ENCODE assay signal across 8 cellular contexts in genomic region chr1:21937372-21938121, GRCh38. TPM values are rescaled to one million over a fixed set of nuclear protein-coding genes. Genes with fewer than 3 reads are reported as not detected.
DNase-seq lines count a peak whose midpoint lies in the region; ATAC-seq and TF ChIP-seq lines count a peak whose summit lies in the region.

No MANE protein-coding gene starts in this region.

- CTCF ChIA-PET in CD4-positive, alpha-beta T cell (lab: Charles Lee) = no interaction called here
- CTCF ChIA-PET in activated CD4-positive, alpha-beta T cell treated with anti-CD3 and anti-CD28 coated beads, Interleukin-2, amount 10 ng/mL, durations not matched to agents 7 days and 5 days (lab: Charles Lee) = no interaction called here

- H3K79me2 ChIP-seq in H9 (ENCODE audit: insufficient read depth, low read length) = peaks cover 2% of the 10 kb centered on the region; the same call in 1 of the 2 replicates

- peak overlapping the region; percentile 37; the same call in 1 of the 2 replicates for H3K14ac ChIP-seq in H9 (ENCODE audit: insufficient read depth, low read length)

- peak overlapping the region; percentile 29 for H3K18ac ChIP-seq in H9 (ENCODE audit: insufficient read length, low read depth, low read length)

- no peak overlapping the region for H3K23ac ChIP-seq in H9 (ENCODE audit: insufficient read length, low read depth, low read length)

- no peak overlapping the region for H4K8ac ChIP-seq in H9 (replicated peaks; ENCODE audit: insufficient read length, low read depth, low read length)

- H3K4ac ChIP-seq in H9 (ENCODE audit: low read depth, low read length) = no peak overlapping the region

- no peak overlapping the region for H2BK5ac ChIP-seq in H9 (ENCODE audit: insufficient read length, low read length)

- no peaks in the 10 kb centered on the region for H3K36me3 Mint-ChIP-seq in CD4-positive, alpha-beta T cell (ENCODE audit: low read depth)
- peaks cover 0 to 3% (median 0%) of the 10 kb centered on the region in 3 experiments; a peak in 2 of 7 replicates for H3K36me3 Mint-ChIP-seq in H9 (ENCODE audit: insufficient read depth in 1 of 3, low read depth in 3 of 3)
- H3K36me3 Mint-ChIP-seq in activated CD4-positive, alpha-beta T cell treated with anti-CD3 and anti-CD28 coated beads, Interleukin-2, amount 10 ng/mL, durations not matched to agents 7 days and 5 days (ENCODE audit: low read depth) = peaks cover 3% of the 10 kb centered on the region

- peak overlapping the region; percentile 90 for H3K4me3 Mint-ChIP-seq in CD4-positive, alpha-beta T cell
- peak overlapping the region; percentile 64 to 79 for H3K4me3 Mint-ChIP-seq in H9
- H3K4me3 Mint-ChIP-seq in activated CD4-positive, alpha-beta T cell treated with anti-CD3 and anti-CD28 coated beads, Interleukin-2, amount 10 ng/mL, durations not matched to agents 7 days and 5 days = peak overlapping the region; percentile 78

- ATAC-seq in CD4-positive, alpha-beta T cell (ENCODE audit: poor library complexity) = peak; percentile 82
- ATAC-seq in left colon (peak; percentile 70), HG02938 (IDR thresholded peaks at IDR 0.05; ENCODE audit: unreplicated experiment) (no peak)

- whole genome bisulfite sequencing in H9 (ENCODE audit: extremely low coverage, insufficient read length, low lambda C conversion rate) = no CpG with 5 or more reads among the region's 69 CpGs

- no peaks in the 10 kb centered on the region for H4K20me1 ChIP-seq in H9 (ENCODE audit: control insufficient read depth, insufficient read depth, insufficient read length)

- peaks cover 27% of the 10 kb centered on the region for H3K4me1 Mint-ChIP-seq in CD4-positive, alpha-beta T cell (ENCODE audit: low read depth)
- H3K4me1 Mint-ChIP-seq in H9 = peaks cover 58 to 65% of the 10 kb centered on the region in 2 experiments
- H3K4me1 Mint-ChIP-seq in activated CD4-positive, alpha-beta T cell treated with anti-CD3 and anti-CD28 coated beads, Interleukin-2, amount 10 ng/mL, durations not matched to agents 7 days and 5 days = peaks cover 11% of the 10 kb centered on the region

- H2BK15ac ChIP-seq in H9 (ENCODE audit: low read depth, low read length) = no peak overlapping the region

- DNase-seq in CD4-positive, alpha-beta T cell = peak; percentile 35 to 75 (median 60)
- DNase-seq in H9 = peak; percentile 84
- peak; percentile 88 for DNase-seq in NCI-H2196 (lab: John Stamatoyannopoulos, UW; ENCODE audit: unreplicated experiment)
- peak; percentile 54 for DNase-seq in activated CD4-positive, alpha-beta T cell treated with anti-CD3 and anti-CD28 coated beads, Interleukin-2, amount 10 ng/mL, durations not matched to agents 7 days and 5 days
- DNase-seq in dedifferentiated amniotic fluid mesenchymal stem cell (ENCODE audit: extremely low spot score) = peak; percentile 51
- DNase-seq in left colon = peak; percentile 78 to 86
- peak; percentile 58 to 59 for DNase-seq in stimulated activated CD4-positive, alpha-beta T cell treated with anti-CD3 and anti-CD28 coated beads, Interleukin-15, amount 100 ng/mL, for 1 hour (ENCODE audit: low read depth in 1 of 2, low spot score in 1 of 2)

- peak overlapping the region; percentile 48 for H3K27ac Mint-ChIP-seq in CD4-positive, alpha-beta T cell
- H3K27ac Mint-ChIP-seq in H9 = peak overlapping the region; percentile 2 to 78 (median 42); a peak in 6 of 7 replicates
- peak overlapping the region; percentile 39 for H3K27ac Mint-ChIP-seq in activated CD4-positive, alpha-beta T cell treated with anti-CD3 and anti-CD28 coated beads, Interleukin-2, amount 10 ng/mL, durations not matched to agents 7 days and 5 days

- H3K27me3 ChIP-seq in CD4-positive, alpha-beta T cell (ENCODE audit: control insufficient read depth, insufficient read depth, low read length) = no peaks in the 10 kb centered on the region
- H3K27me3 ChIP-seq in H9 (ENCODE audit: insufficient read depth, low read length) = no peaks in the 10 kb centered on the region

- H3K4me2 ChIP-seq in H9 (ENCODE audit: insufficient read depth, insufficient read length, low read length) = peak overlapping the region; percentile 61

- H3K27me3 Mint-ChIP-seq in CD4-positive, alpha-beta T cell = no peaks in the 10 kb centered on the region
- H3K27me3 Mint-ChIP-seq in H9 (ENCODE audit: low read depth) = peaks cover 2% of the 10 kb centered on the region; the same call in 1 of the 2 replicates
- H3K27me3 Mint-ChIP-seq in activated CD4-positive, alpha-beta T cell treated with anti-CD3 and anti-CD28 coated beads, Interleukin-2, amount 10 ng/mL, durations not matched to agents 7 days and 5 days = peaks cover 24% of the 10 kb centered on the region

- no peak overlapping the region for H2BK12ac ChIP-seq in H9 (ENCODE audit: insufficient read length, low read depth, low read length)

- H3K9ac ChIP-seq in H9 (ENCODE audit: extremely low read depth, insufficient read length, low read length) = no peak overlapping the region

- H3K27ac ChIP-seq in CD4-positive, alpha-beta T cell (ENCODE audit: low read depth, low read length) = no peak overlapping the region
- H3K27ac ChIP-seq in H9 (ENCODE audit: insufficient read length, low read depth, low read length) = no peak overlapping the region

- no peak overlapping the region for H3K56ac ChIP-seq in H9 (ENCODE audit: insufficient read length, low read depth, low read length)

- POLR2A ChIA-PET in CD4-positive, alpha-beta T cell (lab: Charles Lee) = interaction anchor here (2.0 kb wide), 1 partner anchor 20 kb away, joined by 5 read pairs; no protein-coding TSS in a partner anchor
- POLR2A ChIA-PET in activated CD4-positive, alpha-beta T cell treated with anti-CD3 and anti-CD28 coated beads, Interleukin-2, amount 10 ng/mL, durations not matched to agents 7 days and 5 days (lab: Charles Lee) = no interaction called here

- H3T11ph ChIP-seq in H9 (ENCODE audit: low read length) = no peak overlapping the region

- H2AK5ac ChIP-seq in H9 (ENCODE audit: insufficient read length, low read length) = no peak overlapping the region

- intact Hi-C loops in CD4-positive, alpha-beta T cell (cut with DNase I, micrococcal nuclease) = loop anchor here in 1 of 2 experiments (5.0 kb wide), 2 partner anchors 155 to 1150 kb away; partner anchors contain the start of genes HP1BP3 and USP48
- intact Hi-C loops in left colon (cut with DNase I, micrococcal nuclease) = no loop called here

- peaks cover 7% of the 10 kb centered on the region; the same call in 1 of the 2 replicates for H3K4me1 ChIP-seq in H9 (ENCODE audit: insufficient read depth, low read length)

- H2AFZ ChIP-seq in H9 (ENCODE audit: low read length) = no peak overlapping the region

- no peak for TF ChIP-seq CTCF in CD4-positive, alpha-beta T cell (IDR thresholded peaks at IDR 0.05)
- TF ChIP-seq CTCF in H9 (conservative IDR thresholded peaks at IDR 0.05) = no peak

- H3K79me1 ChIP-seq in H9 (ENCODE audit: insufficient read depth, low read depth, low read length, poor library complexity, severe bottlenecking) = peaks cover under 1% of the 10 kb centered on the region

- H4K91ac ChIP-seq in H9 (ENCODE audit: insufficient read length, low read depth, low read length) = no peak overlapping the region

- H3K9me3 ChIP-seq in CD4-positive, alpha-beta T cell (ENCODE audit: control insufficient read depth, low read length) = no peaks in the 10 kb centered on the region
- H3K9me3 ChIP-seq in H9 (ENCODE audit: control insufficient read depth, low read depth, low read length) = no peaks in the 10 kb centered on the region

- no peaks in the 10 kb centered on the region for H3K9me3 Mint-ChIP-seq in CD4-positive, alpha-beta T cell
- H3K9me3 Mint-ChIP-seq in H9 = no peaks in the 10 kb centered on the region; a peak in 1 of 5 replicates
- H3K9me3 Mint-ChIP-seq in activated CD4-positive, alpha-beta T cell treated with anti-CD3 and anti-CD28 coated beads, Interleukin-2, amount 10 ng/mL, durations not matched to agents 7 days and 5 days = no peaks in the 10 kb centered on the region

- H3K23me2 ChIP-seq in H9 (ENCODE audit: insufficient read length, low read depth, low read length, poor library complexity, severe bottlenecking) = peaks cover 14% of the 10 kb centered on the region

- peak overlapping the region; percentile 22 for H4K5ac ChIP-seq in H9 (ENCODE audit: insufficient read length, low read depth, low read length)

- H2BK120ac ChIP-seq in H9 (ENCODE audit: low read depth, low read length, poor library complexity, severe bottlenecking) = no peak overlapping the region

- H2BK20ac ChIP-seq in H9 (ENCODE audit: low read depth, low read length, poor library complexity, severe bottlenecking) = no peak overlapping the region

RNA-seq across cellular contexts. Expression of gene HSPG2, which starts 0.4 kb away (rescaled TPM):
- 10 to 100 TPM; 10.8 to 11.0 TPM for total RNA-seq in CD4-positive, alpha-beta T cell
- 80.8 and 90.0 TPM in 2 replicates for total RNA-seq in H9 (2021)
- total RNA-seq in activated CD4-positive, alpha-beta T cell treated with anti-CD3 and anti-CD28 coated beads, Interleukin-2, amount 10 ng/mL, durations not matched to agents 7 days and 5 days = 1 to 10 TPM; 1.9 to 2.3 TPM
- total RNA-seq in left colon = 100 to 1,000 TPM; 180 to 206 TPM

RNA-seq across cellular contexts. Expression of gene CELA3B, which starts 39.3 kb away (rescaled TPM):
- total RNA-seq in CD4-positive, alpha-beta T cell = not detected
- not detected in 2 replicates for total RNA-seq in H9 (2021)
- not detected for total RNA-seq in activated CD4-positive, alpha-beta T cell treated with anti-CD3 and anti-CD28 coated beads, Interleukin-2, amount 10 ng/mL, durations not matched to agents 7 days and 5 days
- total RNA-seq in left colon = 1 to 10 TPM in 1 of 2 donors, under 1 TPM in 1; 0.76 to 2.0 TPM
